ENCODE assay signal across 6 cellular contexts in the genomic region with DNA sequence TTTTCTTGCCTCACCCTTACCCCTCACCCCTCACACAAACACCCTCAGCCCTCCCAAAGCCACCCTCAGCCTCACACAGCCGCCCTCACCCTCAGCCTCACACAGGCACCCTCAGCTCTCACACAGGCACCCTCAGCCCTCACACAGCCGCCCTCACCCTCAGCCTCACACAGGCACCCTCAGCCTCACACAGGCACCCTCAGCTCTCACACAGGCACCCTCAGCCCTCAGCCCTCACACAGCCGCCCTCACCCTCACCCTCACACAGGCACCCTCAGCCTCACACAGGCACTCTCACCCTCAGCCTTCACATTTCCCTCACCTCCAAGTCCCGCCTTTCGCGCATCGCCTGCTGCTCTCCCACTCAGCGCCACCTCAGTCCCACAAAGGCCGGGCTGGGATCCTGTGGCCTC. TPM values are rescaled to one million over a fixed set of nuclear protein-coding genes. Genes with fewer than 3 reads are reported as not detected.
A peak's percentile ranks its signal among the peaks of the same experiment; 100 is the strongest.
DNase-seq lines count a peak whose midpoint lies in the region; ATAC-seq and TF ChIP-seq lines count a peak whose summit lies in the region.

No MANE protein-coding gene starts in this region.

- TF ChIP-seq CTCF in HEK293 (tag by site-specific recombination; IDR thresholded peaks at IDR 0.05): no peak
- no peak for TF ChIP-seq CTCF in colonic mucosa (IDR thresholded peaks at IDR 0.05)
- TF ChIP-seq CTCF in parathyroid adenoma (IDR thresholded peaks at IDR 0.05): no peak

- H3K27me3 ChIP-seq in colonic mucosa (no peaks in the 10 kb centered on the region), parathyroid adenoma (ENCODE audit: control insufficient read depth, insufficient read depth, low read length) (no peaks in the 10 kb centered on the region)

- H3K4me2 ChIP-seq in parathyroid adenoma (ENCODE audit: low read length): peak overlapping the region; percentile 82

- H3K36me3 ChIP-seq in HEK293 (ENCODE audit: control insufficient read depth in 2 of 2, insufficient read depth in 1 of 2, low read length in 2 of 2) (peaks cover 0 to 15% of the 10 kb centered on the region in 2 experiments; a peak in 2 of 3 replicates), colonic mucosa (no peaks in the 10 kb centered on the region), parathyroid adenoma (ENCODE audit: control insufficient read depth, insufficient read depth, low read length) (no peaks in the 10 kb centered on the region)

- peaks cover 3% of the 10 kb centered on the region; the same call in 1 of the 2 replicates for H3K4me1 ChIP-seq in HEK293 (ENCODE audit: control insufficient read depth, insufficient read depth, low read length)
- peaks cover 12% of the 10 kb centered on the region for H3K4me1 ChIP-seq in colonic mucosa
- H3K4me1 ChIP-seq in parathyroid adenoma: peaks cover 3% of the 10 kb centered on the region

- H3K79me2 ChIP-seq in parathyroid adenoma: peaks cover 26% of the 10 kb centered on the region

- H3K9ac ChIP-seq in colonic mucosa (ENCODE audit: low read depth in 2 of 2, low read length in 2 of 2): peak overlapping the region; percentile 58 to 95
- peak overlapping the region; percentile 85 for H3K9ac ChIP-seq in parathyroid adenoma

- no peak for ATAC-seq in HG02852 (IDR thresholded peaks at IDR 0.05; ENCODE audit: unreplicated experiment)

- no peak for DNase-seq in colonic mucosa
- no peak for DNase-seq in NCI-H446 (lab: John Stamatoyannopoulos, UW)
- DNase-seq in stimulated activated naive CD4-positive, alpha-beta T cell (lab: John Stamatoyannopoulos, UW): no peak

- POLR2A ChIA-PET in HEK293 (lab: Yijun Ruan, JAX): interaction anchor here (0.6 to 2.1 kb wide), 20 partner anchors 9 to 249 kb away, joined by 3 to 38 read pairs (median 6); a partner anchor contains a TSS

- peak overlapping the region; percentile 99 for H2AFZ ChIP-seq in parathyroid adenoma

- H3K4me3 ChIP-seq in HEK293 (ENCODE audit: low read depth, low read length): peak overlapping the region; percentile 98
- H3K4me3 ChIP-seq in colonic mucosa: peak overlapping the region; percentile 84
- peak overlapping the region; percentile 98 for H3K4me3 ChIP-seq in parathyroid adenoma (ENCODE audit: low read depth, low read length)

- intact Hi-C loops in colonic mucosa (cut with DNase I): no loop called here

- no peaks in the 10 kb centered on the region for H3K9me3 ChIP-seq in HEK293 (ENCODE audit: control insufficient read depth, insufficient read depth, low read depth, low read length)
- H3K9me3 ChIP-seq in colonic mucosa: no peaks in the 10 kb centered on the region
- H3K9me3 ChIP-seq in parathyroid adenoma (ENCODE audit: control insufficient read depth, low read length): no peaks in the 10 kb centered on the region

- CTCF ChIA-PET in HEK293 (lab: Yijun Ruan, JAX): interaction anchor here (0.6 to 1.8 kb wide), 5 partner anchors 38 to 249 kb away, joined by 3 to 9 read pairs (median 3); a partner anchor contains a TSS

- H3K27ac ChIP-seq in HEK293 (ENCODE audit: extremely low read depth, low read depth, low read length) (peak overlapping the region; percentile 67; the same call in 1 of the 2 replicates), colonic mucosa (peak overlapping the region; percentile 94), parathyroid adenoma (peak overlapping the region; percentile 98)

TF ChIP-seq in HEK293, 187 proteins besides CTCF, POLR2A, EP300 and RAD21:
- TF ChIP-seq ZNF423 (tag by site-specific recombination; IDR thresholded peaks at IDR 0.05) (peak; percentile 45; the same call in 1 of the 2 replicates), ZFP41 (tag by site-specific recombination; IDR thresholded peaks at IDR 0.05; ENCODE audit: borderline replicate concordance) (no peak), EGR2 (tag by site-specific recombination; IDR thresholded peaks at IDR 0.05; ENCODE audit: low read depth) (peak; percentile 77), ZBTB8A (tag by site-specific recombination; IDR thresholded peaks at IDR 0.05) (peak; percentile 90), ZFHX2 (tag by site-specific recombination; conservative IDR thresholded peaks at IDR 0.05) (peak; percentile 78)
- TF ChIP-seq, protein P1, sequence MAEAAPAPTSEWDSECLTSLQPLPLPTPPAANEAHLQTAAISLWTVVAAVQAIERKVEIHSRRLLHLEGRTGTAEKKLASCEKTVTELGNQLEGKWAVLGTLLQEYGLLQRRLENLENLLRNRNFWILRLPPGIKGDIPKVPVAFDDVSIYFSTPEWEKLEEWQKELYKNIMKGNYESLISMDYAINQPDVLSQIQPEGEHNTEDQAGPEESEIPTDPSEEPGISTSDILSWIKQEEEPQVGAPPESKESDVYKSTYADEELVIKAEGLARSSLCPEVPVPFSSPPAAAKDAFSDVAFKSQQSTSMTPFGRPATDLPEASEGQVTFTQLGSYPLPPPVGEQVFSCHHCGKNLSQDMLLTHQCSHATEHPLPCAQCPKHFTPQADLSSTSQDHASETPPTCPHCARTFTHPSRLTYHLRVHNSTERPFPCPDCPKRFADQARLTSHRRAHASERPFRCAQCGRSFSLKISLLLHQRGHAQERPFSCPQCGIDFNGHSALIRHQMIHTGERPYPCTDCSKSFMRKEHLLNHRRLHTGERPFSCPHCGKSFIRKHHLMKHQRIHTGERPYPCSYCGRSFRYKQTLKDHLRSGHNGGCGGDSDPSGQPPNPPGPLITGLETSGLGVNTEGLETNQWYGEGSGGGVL (tag by site-specific recombination; IDR thresholded peaks at IDR 0.05): peak; percentile 74

RNA-seq across cellular contexts. Expression of a gene that starts 0.3 kb away (rescaled TPM):
- 1 to 10 TPM; 3.0 to 3.7 TPM for total RNA-seq in colonic mucosa

RNA-seq across cellular contexts. Expression of a gene that starts 21.3 kb away (rescaled TPM):
- total RNA-seq in colonic mucosa: 10 to 100 TPM; 21.6 to 25.0 TPM

RNA-seq across cellular contexts. Expression of a gene that starts 26.8 kb away (rescaled TPM):
- 1 to 10 TPM; 3.6 to 4.7 TPM for total RNA-seq in colonic mucosa

RNA-seq across cellular contexts. Expression of a gene that starts 36.0 kb away (rescaled TPM):
- total RNA-seq in colonic mucosa: 1 to 10 TPM in 1 of 2 donors, under 1 TPM in 1; 0.98 to 1.9 TPM

RNA-seq across cellular contexts. Expression of a gene that starts 47.8 kb away (rescaled TPM):
- 1 to 10 TPM; 3.4 to 3.8 TPM for total RNA-seq in colonic mucosa
